Comparison of ENCODE assay signal across 8 cellular contexts in the genomic region with DNA sequence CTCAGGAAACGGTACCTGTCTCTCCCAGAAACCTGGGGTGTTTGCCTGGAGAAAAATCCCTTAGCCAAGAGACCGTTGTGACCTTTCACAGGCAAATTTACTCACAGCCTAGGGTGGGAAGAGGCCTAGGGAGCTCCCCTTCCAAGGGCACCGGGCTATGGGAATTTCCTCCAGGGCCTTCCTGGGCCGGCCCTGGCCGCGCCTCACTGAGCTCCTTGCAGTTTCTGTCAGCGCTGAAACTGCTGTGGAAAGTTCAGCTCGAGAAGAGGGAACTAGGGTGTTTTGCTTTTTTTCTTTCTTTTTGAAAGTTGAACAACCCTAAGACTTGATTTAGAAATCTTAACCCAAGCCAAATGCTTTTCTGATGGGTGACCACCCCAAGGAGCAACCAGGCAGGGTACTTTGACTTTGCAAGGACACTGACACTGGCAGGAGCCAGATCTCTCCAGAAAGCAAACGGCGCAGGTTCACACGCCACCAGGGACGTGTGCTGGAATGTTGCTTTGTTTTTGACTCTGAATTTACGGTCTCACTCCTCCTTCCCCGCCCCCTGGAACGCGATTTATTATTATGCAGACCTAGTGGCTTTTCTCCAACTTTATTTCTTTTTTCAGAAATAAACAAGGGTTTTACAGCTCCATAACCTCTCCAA.
DNase-seq lines count a peak whose midpoint lies in the region; ATAC-seq, FAIRE-seq and TF ChIP-seq lines count a peak whose summit lies in the region.

No MANE protein-coding gene starts in this region.

- H3K27me3 Mint-ChIP-seq in activated naive CD4-positive, alpha-beta T cell treated with anti-CD3 and anti-CD28 coated beads, Interleukin-2, amount 10 ng/mL, durations not matched to agents 7 days and 5 days, result peaks cover 13% of the 10 kb centered on the region

- FAIRE-seq in HTR-8/SVneo (lab: Jason Lieb, UNC), result no peak

- H3K4me1 ChIP-seq in SJCRH30 (peaks cover 29% of the 10 kb centered on the region), gastrocnemius medialis (peaks cover 20 to 31% of the 10 kb centered on the region in 2 donors)

- intact Hi-C loops in left ventricle myocardium superior (cut with micrococcal nuclease), result no loop called here
- intact Hi-C loops in gastrocnemius medialis (cut with DNase I; ENCODE audit: low total_unique reads), result no loop called here

- H3K4me3 Mint-ChIP-seq in activated naive CD4-positive, alpha-beta T cell treated with anti-CD3 and anti-CD28 coated beads, Interleukin-2, amount 10 ng/mL, durations not matched to agents 7 days and 5 days, result no peak overlapping the region

- no peaks in the 10 kb centered on the region for H3K36me3 ChIP-seq in SJCRH30
- H3K36me3 ChIP-seq in gastrocnemius medialis, result no peaks in the 10 kb centered on the region

- H3K4me3 ChIP-seq in SJCRH30, result peak overlapping the region; percentile 37
- peak overlapping the region; percentile 7 to 39 (median 37) for H3K4me3 ChIP-seq in gastrocnemius medialis

- in situ Hi-C loops in gastrocnemius medialis (cut with MboI; ENCODE audit: low sequenced_read_pairs in 4 of 4), result no loop called here

- CTCF ChIA-PET in activated naive CD4-positive, alpha-beta T cell treated with anti-CD3 and anti-CD28 coated beads, Interleukin-2, amount 10 ng/mL, durations not matched to agents 7 days and 5 days (lab: Charles Lee), result interaction anchor here (1.1 kb wide), 1 partner anchor 16 kb away, joined by 3 read pairs; no protein-coding TSS in a partner anchor

- peak in 1 of 2 experiments; percentile 46 for DNase-seq in SJCRH30
- peak; percentile 58 for DNase-seq in left ventricle myocardium superior
- peak; percentile 23 to 57 for DNase-seq in gastrocnemius medialis
- DNase-seq in activated naive CD4-positive, alpha-beta T cell treated with anti-CD3 and anti-CD28 coated beads, Interleukin-2, amount 10 ng/mL, durations not matched to agents 7 days and 5 days, result no peak
- DNase-seq in DMS153 (lab: John Stamatoyannopoulos, UW), result no peak
- DNase-seq in HTR-8/SVneo (ENCODE audit: insufficient read length, low spot score), result no peak

- ATAC-seq in GM18498 (IDR thresholded peaks at IDR 0.05; ENCODE audit: unreplicated experiment) (peak; percentile 58), HG02588 (IDR thresholded peaks at IDR 0.05; ENCODE audit: unreplicated experiment) (peak; percentile 60), left ventricle myocardium superior (peak; percentile 72), gastrocnemius medialis (peak; percentile 59 to 73)

- TF ChIP-seq CTCF in gastrocnemius medialis (IDR thresholded peaks at IDR 0.05 in 4 of 5, conservative IDR thresholded peaks at IDR 0.05 in 1 of 5), result no peak

- H3K9me3 ChIP-seq in SJCRH30 (replicated peaks) (no peaks in the 10 kb centered on the region), gastrocnemius medialis (no peaks in the 10 kb centered on the region)

- no peak overlapping the region for H3K27ac Mint-ChIP-seq in activated naive CD4-positive, alpha-beta T cell treated with anti-CD3 and anti-CD28 coated beads, Interleukin-2, amount 10 ng/mL, durations not matched to agents 7 days and 5 days

- peak in 1 of 2 donors; percentile 21 for TF ChIP-seq POLR2A in gastrocnemius medialis (IDR thresholded peaks at IDR 0.05)

- H3K27me3 ChIP-seq in SJCRH30 (no peaks in the 10 kb centered on the region), gastrocnemius medialis (no peaks in the 10 kb centered on the region)

- H3K9me3 Mint-ChIP-seq in activated naive CD4-positive, alpha-beta T cell treated with anti-CD3 and anti-CD28 coated beads, Interleukin-2, amount 10 ng/mL, durations not matched to agents 7 days and 5 days, result peaks cover under 1% of the 10 kb centered on the region

- peaks cover 14% of the 10 kb centered on the region for H3K4me1 Mint-ChIP-seq in activated naive CD4-positive, alpha-beta T cell treated with anti-CD3 and anti-CD28 coated beads, Interleukin-2, amount 10 ng/mL, durations not matched to agents 7 days and 5 days

- H3K27ac ChIP-seq in SJCRH30 (peak overlapping the region; percentile 24; the same call in 1 of the 2 replicates), gastrocnemius medialis (peak overlapping the region; percentile 78 to 96 (median 88))

- peaks cover 2% of the 10 kb centered on the region for H3K36me3 Mint-ChIP-seq in activated naive CD4-positive, alpha-beta T cell treated with anti-CD3 and anti-CD28 coated beads, Interleukin-2, amount 10 ng/mL, durations not matched to agents 7 days and 5 days

Comparison
In these comparisons a context has a peak if more than half of its experiments do, and no peak if none do; other contexts are left out.
1. DNase-seq: peak in left ventricle myocardium superior (single experiment) and gastrocnemius medialis (2 of 2); none in activated naive CD4-positive, alpha-beta T cell treated with anti-CD3 and anti-CD28 coated beads, Interleukin-2, amount 10 ng/mL, durations not matched to agents 7 days and 5 days (single experiment), DMS153 (single experiment) and HTR-8/SVneo (single experiment).
2. Peak in every context shown above with its lines, with median percentiles within 50 percentile points of each other: ATAC-seq.